In the genomic region with DNA sequence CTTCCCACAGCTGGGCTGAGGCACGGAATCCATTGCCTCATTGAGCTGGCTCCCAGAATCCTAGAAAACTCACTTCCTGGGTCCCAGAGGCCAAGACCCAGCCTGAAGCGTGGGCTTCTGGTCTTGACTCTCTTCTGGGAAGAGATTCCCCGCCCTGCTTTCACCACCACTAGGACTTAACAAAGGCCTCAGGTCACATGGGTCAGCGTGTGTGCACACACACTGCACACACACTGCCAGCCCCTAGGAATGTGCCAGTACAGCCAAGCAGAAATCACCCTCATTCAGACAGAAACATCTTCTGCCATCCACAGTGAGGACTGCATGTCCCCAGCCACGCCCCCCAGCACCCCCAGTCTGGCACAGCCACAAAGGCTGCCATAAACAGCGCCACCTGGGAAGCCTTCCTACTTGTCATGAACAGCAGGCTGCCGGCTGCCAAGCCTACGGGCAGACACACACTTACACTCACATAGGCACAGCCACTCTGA, we compare ENCODE assay signal across 10 cellular contexts.
DNase-seq lines count a peak whose midpoint lies in the region; ATAC-seq and TF ChIP-seq lines count a peak whose summit lies in the region.
"Had no signal": no experiment of that assay in that cellular context is flagged by ENCODE, and none has a peak within 500 bp of the region (broad histone marks: within the 10 kb centered on the region; RNA-seq: fewer than 3 reads in every experiment).

No MANE protein-coding gene starts in this region.

- no peaks in the 10 kb centered on the region for H3K27me3 Mint-ChIP-seq in activated CD4-positive, alpha-beta T cell treated with anti-CD3 and anti-CD28 coated beads for 36 hours
- H3K27me3 Mint-ChIP-seq in endodermal cell (ENCODE audit: insufficient read depth) = peaks cover 1% of the 10 kb centered on the region
- H3K27me3 Mint-ChIP-seq: CD4-positive, CD25-positive, alpha-beta regulatory T cell had no signal

- H3K4me3 ChIP-seq in endodermal cell (ENCODE audit: low read length) (no peak overlapping the region), mesodermal cell (ENCODE audit: extremely low read depth, insufficient read depth, low read length, poor library complexity, severe bottlenecking) (no peak overlapping the region), uterus (no peak overlapping the region)

- H3K27ac ChIP-seq in endodermal cell (ENCODE audit: low read depth, low read length) = peak overlapping the region; percentile 96
- peak overlapping the region; percentile 88 for H3K27ac ChIP-seq in mesodermal cell (ENCODE audit: low read depth, low read length, severe bottlenecking)
- H3K27ac ChIP-seq in uterus = peak overlapping the region; percentile 79 to 82
- H3K27ac ChIP-seq: KMS-11 had no signal

- no peaks in the 10 kb centered on the region for H3K4me1 Mint-ChIP-seq in activated CD4-positive, alpha-beta T cell treated with anti-CD3 and anti-CD28 coated beads for 36 hours
- peaks cover 19% of the 10 kb centered on the region for H3K4me1 Mint-ChIP-seq in endodermal cell
- H3K4me1 Mint-ChIP-seq: CD4-positive, CD25-positive, alpha-beta regulatory T cell had no signal

- peaks cover 3% of the 10 kb centered on the region for H3K4me1 ChIP-seq in endodermal cell (ENCODE audit: control insufficient read depth, insufficient read depth, low read length)
- peaks cover 8% of the 10 kb centered on the region for H3K4me1 ChIP-seq in mesodermal cell (ENCODE audit: control insufficient read depth, insufficient read depth, low read length, poor library complexity, severe bottlenecking)
- peaks cover 0 to 26% of the 10 kb centered on the region in 2 donors for H3K4me1 ChIP-seq in uterus

- peak; percentile 38 for TF ChIP-seq CTCF in endodermal cell (conservative IDR thresholded peaks at IDR 0.05)
- TF ChIP-seq CTCF in uterus (IDR thresholded peaks at IDR 0.05) = no peak

- no peaks in the 10 kb centered on the region for H3K9me3 Mint-ChIP-seq in activated CD4-positive, alpha-beta T cell treated with anti-CD3 and anti-CD28 coated beads for 36 hours (ENCODE audit: low read depth)
- H3K9me3 Mint-ChIP-seq in endodermal cell = no peaks in the 10 kb centered on the region

- H3K36me3 ChIP-seq in endodermal cell (ENCODE audit: control insufficient read depth, insufficient read depth, low read length) (no peaks in the 10 kb centered on the region), mesodermal cell (ENCODE audit: control insufficient read depth, insufficient read depth, low read length) (peaks cover 33% of the 10 kb centered on the region), uterus (no peaks in the 10 kb centered on the region)

- intact Hi-C loops in activated CD4-positive, alpha-beta T cell treated with anti-CD3 and anti-CD28 coated beads for 36 hours (cut with DNase I, micrococcal nuclease) = no loop called here
- intact Hi-C loops in uterus (cut with DNase I; ENCODE audit: low total_unique reads) = no loop called here

- no peak overlapping the region for H3K9ac ChIP-seq in endodermal cell (ENCODE audit: extremely low read depth, low read length, poor library complexity, severe bottlenecking)
- H3K9ac ChIP-seq: KMS-11 had no signal

- ATAC-seq in activated CD4-positive, alpha-beta T cell treated with anti-CD3 and anti-CD28 coated beads for 36 hours = no peak
- no peak for ATAC-seq in GM18517 (IDR thresholded peaks at IDR 0.05; ENCODE audit: unreplicated experiment)
- ATAC-seq in GM19023 (IDR thresholded peaks at IDR 0.05; ENCODE audit: unreplicated experiment) = no peak

- 82 to 89% methylated on average over 7 to 8 of the region's 8 CpGs for WGBS in endodermal cell (ENCODE audit: insufficient coverage in 1 of 2, insufficient read length in 1 of 2), 2 experiments
- 88 to 92% methylated on average over 6 to 8 of the region's 8 CpGs for WGBS in mesodermal cell (ENCODE audit: insufficient coverage in 2 of 2), 2 experiments

- no peak for TF ChIP-seq POLR2A in uterus (IDR thresholded peaks at IDR 0.05)

- DNase-seq in activated CD4-positive, alpha-beta T cell treated with anti-CD3 and anti-CD28 coated beads for 36 hours = peak; percentile 19
- no peak for DNase-seq in activated CD4-positive, alpha-beta T cell treated with anti-CD3 and anti-CD28 coated beads for 1 hour
- peak; percentile 86 for DNase-seq in endodermal cell
- DNase-seq in uterus = peak; percentile 64 to 73
- no peak for DNase-seq in activated naive CD4-positive, alpha-beta T cell treated with anti-CD3 and anti-CD28 coated beads, Interleukin-2, amount 50 U/mL, for 16 hours
- DNase-seq: CD4-positive, CD25-positive, alpha-beta regulatory T cell had no signal

- CTCF ChIA-PET in activated CD4-positive, alpha-beta T cell treated with anti-CD3 and anti-CD28 coated beads for 36 hours (lab: Charles Lee) = interaction anchor here (0.6 to 1.0 kb wide), 2 partner anchors 49 to 50 kb away, joined by 3 read pairs; no protein-coding TSS in a partner anchor

- no peak overlapping the region for H3K27ac Mint-ChIP-seq in activated CD4-positive, alpha-beta T cell treated with anti-CD3 and anti-CD28 coated beads for 36 hours
- H3K27ac Mint-ChIP-seq in endodermal cell = peak overlapping the region; percentile 79
- H3K27ac Mint-ChIP-seq: CD4-positive, CD25-positive, alpha-beta regulatory T cell had no signal

- POLR2A ChIA-PET in activated CD4-positive, alpha-beta T cell treated with anti-CD3 and anti-CD28 coated beads for 36 hours (lab: Charles Lee) = no interaction called here

- H3K27me3 ChIP-seq in endodermal cell (ENCODE audit: control insufficient read depth, insufficient read depth, low read length, poor library complexity, severe bottlenecking) (no peaks in the 10 kb centered on the region), uterus (no peaks in the 10 kb centered on the region)

- H3K9me3 ChIP-seq in endodermal cell (ENCODE audit: control insufficient read depth, low read length) = no peaks in the 10 kb centered on the region
- H3K9me3 ChIP-seq in mesodermal cell (ENCODE audit: control insufficient read depth, low read length) = no peaks in the 10 kb centered on the region
- H3K9me3 ChIP-seq in uterus = no peaks in the 10 kb centered on the region

- H3K36me3 Mint-ChIP-seq in activated CD4-positive, alpha-beta T cell treated with anti-CD3 and anti-CD28 coated beads for 36 hours (ENCODE audit: low read depth) = no peaks in the 10 kb centered on the region
- no peaks in the 10 kb centered on the region for H3K36me3 Mint-ChIP-seq in endodermal cell (ENCODE audit: low read depth)
- H3K36me3 Mint-ChIP-seq: CD4-positive, CD25-positive, alpha-beta regulatory T cell had no signal

- H3K4me3 Mint-ChIP-seq in activated CD4-positive, alpha-beta T cell treated with anti-CD3 and anti-CD28 coated beads for 36 hours = no peak overlapping the region
- no peak overlapping the region for H3K4me3 Mint-ChIP-seq in endodermal cell
- H3K4me3 Mint-ChIP-seq: CD4-positive, CD25-positive, alpha-beta regulatory T cell had no signal

Comparison
In these comparisons a context has a peak if more than half of its experiments do, and no peak if none do; other contexts are left out.
1. DNase-seq: peak in activated CD4-positive, alpha-beta T cell treated with anti-CD3 and anti-CD28 coated beads for 36 hours (single experiment), endodermal cell (single experiment) and uterus (2 of 2); none in activated CD4-positive, alpha-beta T cell treated with anti-CD3 and anti-CD28 coated beads for 1 hour (single experiment) and activated naive CD4-positive, alpha-beta T cell treated with anti-CD3 and anti-CD28 coated beads, Interleukin-2, amount 50 U/mL, for 16 hours (single experiment).
2. Peak in every context shown above with its lines, with median percentiles within 50 percentile points of each other: H3K27ac ChIP-seq.